Comparison of ENCODE assay signal across 12 cellular contexts in genomic region chr5:61357745-61358144, GRCh38. TPM values are rescaled to one million over a fixed set of nuclear protein-coding genes. Genes with fewer than 3 reads are reported as not detected.
DNase-seq lines count a peak whose midpoint lies in the region; ATAC-seq, FAIRE-seq and TF ChIP-seq lines count a peak whose summit lies in the region.
"Had no signal": no experiment of that assay in that cellular context is flagged by ENCODE, and none has a peak within 500 bp of the region (broad histone marks: within the 10 kb centered on the region; RNA-seq: fewer than 3 reads in every experiment).

No MANE protein-coding gene starts in this region.

- H3K9me2 ChIP-seq in PC-3 (replicated peaks; ENCODE audit: low read length) = no peaks in the 10 kb centered on the region

- no peaks in the 10 kb centered on the region for H3K27me3 ChIP-seq in PC-3 (ENCODE audit: low read length)
- H3K27me3 ChIP-seq in CD8-positive, alpha-beta memory T cell (ENCODE audit: insufficient read depth, low read length, poor library complexity, severe bottlenecking) = no peaks in the 10 kb centered on the region
- H3K27me3 ChIP-seq in pancreas = no peaks in the 10 kb centered on the region
- H3K27me3 ChIP-seq: gastrocnemius medialis had no signal

- no TSS peak for BruUV-seq in PC-3 (replicated peaks; lab: Mats Ljungman, UMichigan)

- no peaks in the 10 kb centered on the region for H3K27me3 Mint-ChIP-seq in CD8-positive, alpha-beta memory T cell

- H2AFZ ChIP-seq in PC-3 (ENCODE audit: low read length) = no peak overlapping the region

- H3K27ac ChIP-seq in PC-3 (ENCODE audit: low read length) (no peak overlapping the region), pancreas (no peak overlapping the region)
- H3K27ac ChIP-seq in CD8-positive, alpha-beta memory T cell (ENCODE audit: low read depth, low read length) = no peak overlapping the region
- H3K27ac ChIP-seq: gastrocnemius medialis had no signal

- H4K20me1 ChIP-seq in PC-3 (ENCODE audit: low read length) = peaks cover 17% of the 10 kb centered on the region

- no peak for FAIRE-seq in pancreas (lab: Jason Lieb, UNC)

- H3K4me3 Mint-ChIP-seq in CD8-positive, alpha-beta memory T cell = peak overlapping the region in 1 of 7 donors; percentile 73

- peaks cover 20 to 42% (median 20%) of the 10 kb centered on the region in 3 donors for H3K4me1 Mint-ChIP-seq in CD8-positive, alpha-beta memory T cell

- H3K4me3 ChIP-seq in PC-3 (ENCODE audit: low read length) (no peak overlapping the region), fibroblast of pulmonary artery (replicated peaks; ENCODE audit: low read depth, low read length) (no peak overlapping the region), pancreas (no peak overlapping the region)
- H3K4me3 ChIP-seq in CD8-positive, alpha-beta memory T cell (ENCODE audit: low read length) = no peak overlapping the region
- H3K4me3 ChIP-seq: gastrocnemius medialis had no signal

- CTCF ChIA-PET in PC-3 (lab: Charles Lee) = interaction anchor here (0.6 kb wide), 1 partner anchor 55 kb away, joined by 3 read pairs; no protein-coding TSS in a partner anchor
- CTCF ChIA-PET in CD8-positive, alpha-beta memory T cell (lab: Charles Lee) = interaction anchor here (1.1 kb wide), 1 partner anchor 26 kb away, joined by 3 read pairs; no protein-coding TSS in a partner anchor

- peaks cover 5% of the 10 kb centered on the region; the same call in 1 of the 2 replicates for H3K36me3 ChIP-seq in PC-3 (ENCODE audit: low read depth, low read length)
- H3K36me3 ChIP-seq in CD8-positive, alpha-beta memory T cell (ENCODE audit: insufficient read depth, low read length) = no peaks in the 10 kb centered on the region
- no peaks in the 10 kb centered on the region for H3K36me3 ChIP-seq in pancreas
- H3K36me3 ChIP-seq: gastrocnemius medialis had no signal

- no peaks in the 10 kb centered on the region for H3F3A ChIP-seq in PC-3 (ENCODE audit: low read length, unreplicated experiment)

- H3K79me2 ChIP-seq in PC-3 (ENCODE audit: low read length) = peaks cover 89% of the 10 kb centered on the region

- H3K9me3 ChIP-seq in PC-3 (ENCODE audit: low read length) (no peaks in the 10 kb centered on the region), pancreas (no peaks in the 10 kb centered on the region)
- H3K9me3 ChIP-seq in CD8-positive, alpha-beta memory T cell (ENCODE audit: low read length) = no peaks in the 10 kb centered on the region
- H3K9me3 ChIP-seq: gastrocnemius medialis had no signal

- TF ChIP-seq CTCF in PC-3 (conservative IDR thresholded peaks at IDR 0.05; ENCODE audit: low read depth, low read length) (peak; percentile 61), fibroblast of pulmonary artery (IDR thresholded peaks at IDR 0.05; ENCODE audit: low read length, missing control alignments) (peak; percentile 39), pancreas (IDR thresholded peaks at IDR 0.05) (no peak)

- H3K27ac Mint-ChIP-seq in CD8-positive, alpha-beta memory T cell = no peak overlapping the region
- H3K27ac Mint-ChIP-seq: activated naive CD4-positive, alpha-beta T cell treated with anti-CD3 and anti-CD28 coated beads, Interleukin-2, amount 50 U/mL, for 72 hours had no signal

- H3K4me1 ChIP-seq in PC-3 (ENCODE audit: insufficient read depth, low read length) (no peaks in the 10 kb centered on the region), pancreas (peaks cover 0 to 24% (median 0%) of the 10 kb centered on the region in 3 donors)
- H3K4me1 ChIP-seq in CD8-positive, alpha-beta memory T cell (ENCODE audit: insufficient read depth, low read length) = no peaks in the 10 kb centered on the region

- H3K4me2 ChIP-seq in PC-3 (ENCODE audit: low read length) = no peak overlapping the region

- peak; percentile 7 for DNase-seq in stimulated activated CD4-positive, alpha-beta T cell treated with anti-CD3 and anti-CD28 coated beads, Interleukin-15, amount 100 ng/mL, for 24 hours
- DNase-seq in stimulated activated CD4-positive, alpha-beta T cell treated with anti-CD3 and anti-CD28 coated beads, Interleukin-4, amount 100 ng/mL, for 24 hours = no peak
- DNase-seq in PC-3 (peak; percentile 30), fibroblast of pulmonary artery (ENCODE audit: low read depth) (no peak), foreskin melanocyte (no peak), pancreas (no peak)
- DNase-seq in CD8-positive, alpha-beta memory T cell = no peak
- DNase-seq: gastrocnemius medialis, NCI-H2171, T-helper 9 cell had no signal

- no peak overlapping the region for H3K9ac ChIP-seq in PC-3 (ENCODE audit: low read length)

- WGBS in pancreas, 2 donors = 42 to 44% methylated on average over 2 of the region's 2 CpGs

- ATAC-seq in PC-3 (no peak), HG03565 (IDR thresholded peaks at IDR 0.05; ENCODE audit: unreplicated experiment) (no peak), pancreas (no peak)
- ATAC-seq: activated naive CD4-positive, alpha-beta T cell treated with anti-CD3 and anti-CD28 coated beads, Interleukin-2, amount 50 U/mL, for 72 hours; gastrocnemius medialis had no signal

- POLR2A ChIA-PET in PC-3 (lab: Charles Lee; ENCODE audit: unreplicated experiment) = no interaction called here
- POLR2A ChIA-PET in CD8-positive, alpha-beta memory T cell (lab: Charles Lee) = no interaction called here

- H3K9me3 Mint-ChIP-seq in CD8-positive, alpha-beta memory T cell = peaks cover 8 to 12% (median 11%) of the 10 kb centered on the region in 5 donors

- H3K36me3 Mint-ChIP-seq in CD8-positive, alpha-beta memory T cell = peaks cover 3 to 6% (median 5%) of the 10 kb centered on the region in 3 donors

- intact Hi-C loops in PC-3 (cut with micrococcal nuclease) = no loop called here
- intact Hi-C loops in pancreas (cut with DNase I) = no loop called here

RNA-seq across cellular contexts. Expression of gene ZSWIM6, which starts 25.7 kb away (rescaled TPM):
- 3.4 and 4.3 TPM in 2 replicates for total RNA-seq in PC-3 (2014; rRNA removed)
- total RNA-seq in CD8-positive, alpha-beta memory T cell = 1 to 10 TPM; 5.9 to 6.0 TPM
- polyA plus RNA-seq in CD8-positive, alpha-beta memory T cell = 0.64 TPM
- total RNA-seq in pancreas = 10 to 100 TPM in 1 of 6 donors, 1 to 10 TPM in 5; 5.8 to 12.9 (median 6.2) TPM
- 1 to 10 TPM; 3.6 to 6.6 TPM for polyA plus RNA-seq in pancreas

Comparison
In these comparisons a context has a peak if more than half of its experiments do, and no peak if none do; other contexts are left out.
1. DNase-seq: peak in stimulated activated CD4-positive, alpha-beta T cell treated with anti-CD3 and anti-CD28 coated beads, Interleukin-15, amount 100 ng/mL, for 24 hours (single experiment) and PC-3 (single experiment); none in stimulated activated CD4-positive, alpha-beta T cell treated with anti-CD3 and anti-CD28 coated beads, Interleukin-4, amount 100 ng/mL, for 24 hours (single experiment), fibroblast of pulmonary artery (single experiment), CD8-positive, alpha-beta memory T cell (0 of 5), foreskin melanocyte (single experiment) and pancreas (0 of 6).
2. CTCF ChIP-seq: peak in PC-3 (single experiment) and fibroblast of pulmonary artery (single experiment); none in pancreas (0 of 4).